Comparison of ENCODE assay signal across 8 cellular contexts in the genomic region with DNA sequence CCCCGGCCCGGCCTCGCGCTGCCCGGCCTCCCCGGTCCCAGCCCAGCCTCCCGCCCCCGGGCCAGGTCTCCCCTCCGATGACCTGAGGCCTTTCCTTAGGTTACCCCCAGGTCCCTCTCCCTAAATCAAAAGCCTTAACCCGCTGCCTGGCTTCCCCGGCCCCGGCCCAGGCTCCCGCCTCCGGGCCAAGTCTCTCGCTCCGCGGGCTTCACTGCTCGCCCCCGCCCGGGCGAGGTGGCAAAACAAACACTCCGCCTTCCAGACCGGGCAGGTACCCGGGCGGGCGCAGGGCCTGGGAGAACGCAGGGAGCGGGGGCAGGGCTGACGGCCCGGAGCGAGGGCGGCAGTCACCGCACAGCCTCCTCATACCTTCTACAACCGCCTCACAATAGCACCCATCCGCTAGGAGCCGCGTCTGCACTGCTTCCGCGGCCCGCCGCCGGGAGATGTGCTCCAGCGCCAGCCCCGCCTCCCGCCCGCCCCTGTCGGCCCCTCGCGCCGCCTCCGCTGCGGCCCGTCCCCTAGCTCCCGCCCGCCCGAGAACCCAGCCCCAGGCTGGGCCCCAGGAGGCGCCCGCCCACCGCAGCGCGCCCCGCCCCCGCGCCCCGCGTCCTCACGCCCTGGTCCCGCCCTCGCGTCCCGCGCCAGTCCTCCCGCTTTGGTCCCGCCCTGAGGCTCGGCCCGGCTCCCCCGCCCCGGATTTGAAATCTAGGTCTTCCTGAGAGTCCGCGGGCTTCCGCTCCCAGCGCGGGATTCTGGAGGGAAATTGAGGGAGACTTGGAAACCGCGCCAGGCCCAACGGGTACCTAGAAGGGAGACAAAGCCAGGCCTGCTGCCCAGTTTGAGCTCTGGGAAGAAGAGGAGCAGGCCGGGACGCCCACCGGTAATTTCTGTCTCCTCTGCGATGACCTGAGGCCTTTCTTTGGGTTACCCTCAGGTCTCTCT. TPM values are rescaled to one million over a fixed set of nuclear protein-coding genes. Genes with fewer than 3 reads are reported as not detected.
A peak's percentile ranks its signal among the peaks of the same experiment; 100 is the strongest.
DNase-seq lines count a peak whose midpoint lies in the region; ATAC-seq, FAIRE-seq and TF ChIP-seq lines count a peak whose summit lies in the region.

A gene (minus strand): TSS at position 422 of the 945 bp plus-strand sequence. CDS start 10,994 bp downstream, outside the sequence.
A gene with protein sequence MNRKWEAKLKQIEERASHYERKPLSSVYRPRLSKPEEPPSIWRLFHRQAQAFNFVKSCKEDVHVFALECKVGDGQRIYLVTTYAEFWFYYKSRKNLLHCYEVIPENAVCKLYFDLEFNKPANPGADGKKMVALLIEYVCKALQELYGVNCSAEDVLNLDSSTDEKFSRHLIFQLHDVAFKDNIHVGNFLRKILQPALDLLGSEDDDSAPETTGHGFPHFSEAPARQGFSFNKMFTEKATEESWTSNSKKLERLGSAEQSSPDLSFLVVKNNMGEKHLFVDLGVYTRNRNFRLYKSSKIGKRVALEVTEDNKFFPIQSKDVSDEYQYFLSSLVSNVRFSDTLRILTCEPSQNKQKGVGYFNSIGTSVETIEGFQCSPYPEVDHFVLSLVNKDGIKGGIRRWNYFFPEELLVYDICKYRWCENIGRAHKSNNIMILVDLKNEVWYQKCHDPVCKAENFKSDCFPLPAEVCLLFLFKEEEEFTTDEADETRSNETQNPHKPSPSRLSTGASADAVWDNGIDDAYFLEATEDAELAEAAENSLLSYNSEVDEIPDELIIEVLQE (plus strand): TSS at position 713 of the 945 bp plus-strand sequence. CDS start 7,403 bp downstream, outside the sequence.

- in situ Hi-C loops in transverse colon (cut with MboI; ENCODE audit: low pct_ligation_motif_present in 1 of 4, low pct_unique_long_range_greater_than_20kb in 1 of 4, low sequenced_read_pairs in 3 of 4): loop anchor here in 1 of 4 donors (25.0 kb wide), 1 partner anchor 387 kb away; no protein-coding TSS in a partner anchor

- TF ChIP-seq CTCF in cardiac muscle cell (IDR thresholded peaks at IDR 0.05; ENCODE audit: low read depth, low read length): peak; percentile 32
- TF ChIP-seq CTCF in transverse colon (IDR thresholded peaks at IDR 0.05): peak in 2 of 5 experiments; percentile 24 to 40

- 1% methylated on average over 32 of the region's 90 CpGs; no CpG with 5 or more reads in 1 of the 2 donors for WGBS in transverse colon (ENCODE audit: low coverage in 1 of 2), 2 donors

- H3K27me3 ChIP-seq in cardiac muscle cell (no peaks in the 10 kb centered on the region), transverse colon (no peaks in the 10 kb centered on the region)

- H3K27ac ChIP-seq in cardiac muscle cell (peak within 1 kb of the TSS; percentile 93), transverse colon (peak within 1 kb of the TSS; percentile 99 to 100 (median 99))

- no peak for TF ChIP-seq EP300 in transverse colon (IDR thresholded peaks at IDR 0.05; ENCODE audit: low read depth)

- TF ChIP-seq POLR2A in GM12891 (IDR thresholded peaks at IDR 0.05; ENCODE audit: low read depth, low read length) (peak; percentile 96), transverse colon (IDR thresholded peaks at IDR 0.05) (peak; percentile 96)

- ATAC-seq in HG02798 (IDR thresholded peaks at IDR 0.05; ENCODE audit: poor library complexity, unreplicated experiment): peak; percentile 89

- intact Hi-C loops in transverse colon (cut with DNase I; ENCODE audit: low total_unique reads): loop anchor here (5.0 kb wide), 1 partner anchor 177 kb away; a partner anchor contains a TSS

- H3K9me3 ChIP-seq in cardiac muscle cell (ENCODE audit: low read depth): no peaks in the 10 kb centered on the region
- no peaks in the 10 kb centered on the region for H3K9me3 ChIP-seq in transverse colon

- DNase-seq in GM12891 (ENCODE audit: insufficient read length, low spot score): peak; percentile 71
- peak; percentile 54 for DNase-seq in NCI-H1417 treated with DMSO at 0.1 percent for 48 hours (lab: John Stamatoyannopoulos, UW)
- DNase-seq in SW 1271 (lab: John Stamatoyannopoulos, UW): peak; percentile 73 to 90
- DNase-seq in activated naive CD8-positive, alpha-beta T cell treated with anti-CD3 and anti-CD28 coated beads, Interleukin-2, amount 50 U/mL, for 16 hours (ENCODE audit: low read depth, low spot score): peak; percentile 87
- DNase-seq in cardiac muscle cell (ENCODE audit: low read depth in 1 of 2, low spot score in 1 of 2): peak; percentile 96 to 98
- peak; percentile 94 for DNase-seq in pons (ENCODE audit: low spot score)
- peak; percentile 98 for DNase-seq in transverse colon

- no peaks in the 10 kb centered on the region for H3K36me3 ChIP-seq in cardiac muscle cell
- no peaks in the 10 kb centered on the region for H3K36me3 ChIP-seq in transverse colon

- H3K4me3 ChIP-seq in cardiac muscle cell (peak within 1 kb of the TSS; percentile 97), transverse colon (peak within 1 kb of the TSS; percentile 92 to 99 (median 94))

- FAIRE-seq in GM12891 (lab: Jason Lieb, UNC): peak; percentile 91

- H3K4me1 ChIP-seq in cardiac muscle cell (ENCODE audit: low read depth) (peaks cover 21% of the 10 kb centered on the region), transverse colon (peaks cover 22 to 46% (median 38%) of the 10 kb centered on the region in 4 donors)

TF ChIP-seq in GM12891, 5 proteins besides CTCF, POLR2A, EP300 and RAD21:
- TF ChIP-seq SPI1 (IDR thresholded peaks at IDR 0.05; ENCODE audit: low read depth, low read length) (no peak), TAF1 (IDR thresholded peaks at IDR 0.05; ENCODE audit: low read depth, low read length) (peak; percentile 94), POLR2AphosphoS5 (IDR thresholded peaks at IDR 0.05; ENCODE audit: low read depth, low read length) (peak; percentile 91), POU2F2 (IDR thresholded peaks at IDR 0.05; ENCODE audit: low read depth, low read length) (peak; percentile 69; the same call in 1 of the 2 replicates)

RNA-seq across cellular contexts. Expression of the first gene that starts in this region (rescaled TPM):
- 35.2 TPM for polyA plus RNA-seq in GM12891 (2012; ENCODE audit: low read depth, missing spikeins)
- total RNA-seq in cardiac muscle cell (28.7 and 30.7 TPM in 2 replicates), transverse colon (100 to 1,000 TPM in 1 of 4 donors, 10 to 100 TPM in 2, 1 to 10 TPM in 1; 6.2 to 147 (median 35.1) TPM)
- 50.1 and 60.6 TPM in 2 replicates for polyA plus RNA-seq in cardiac muscle cell

RNA-seq across cellular contexts. Expression of the second gene that starts in this region (rescaled TPM):
- polyA plus RNA-seq in GM12891 (2012; ENCODE audit: low read depth, missing spikeins): 8.9 TPM
- total RNA-seq in cardiac muscle cell (16.5 and 30.1 TPM in 2 replicates), transverse colon (10 to 100 TPM in 3 of 4 donors, not detected in 1; 19.7 to 28.1 (median 24.6) TPM)
- polyA plus RNA-seq in cardiac muscle cell: 18.5 and 24.7 TPM in 2 replicates

Comparison
In these comparisons a context has a peak if more than half of its experiments do, and no peak if none do; other contexts are left out.
1. Peak in every context shown above with its lines: DNase-seq, ATAC-seq, H3K4me3 ChIP-seq and H3K27ac ChIP-seq.